Comparison of ENCODE assay signal across 9 cellular contexts in genomic region chr4:122458625-122459024, GRCh38. TPM values are rescaled to one million over a fixed set of nuclear protein-coding genes. Genes with fewer than 3 reads are reported as not detected.
DNase-seq lines count a peak whose midpoint lies in the region; ATAC-seq and TF ChIP-seq lines count a peak whose summit lies in the region.
"Had no signal": no experiment of that assay in that cellular context is flagged by ENCODE, and none has a peak within 500 bp of the region (broad histone marks: within the 10 kb centered on the region; RNA-seq: fewer than 3 reads in every experiment).

No MANE protein-coding gene starts in this region.

- no peaks in the 10 kb centered on the region for H3K36me3 Mint-ChIP-seq in stimulated activated memory B cell treated with anti-CD40 and anti-IgM and Interleukin-4, amounts not matched to agents 10 μg/mL and 1 μg/mL and 100 μg/mL, for 72 hours

- peak; percentile 41 for DNase-seq in activated T-cell treated with anti-CD3 and anti-CD28 coated beads for 24 hours (ENCODE audit: low read depth)
- DNase-seq in activated T-cell treated with anti-CD3 and anti-CD28 coated beads, Interleukin-2, amount 50 U/mL, for 1 hour = no peak
- peak in 3 of 5 experiments; percentile 17 to 85 (median 20) for DNase-seq in T-helper 2 cell
- no peak for DNase-seq in epithelial cell of proximal tubule (ENCODE audit: low read depth)
- DNase-seq in caudate nucleus (lab: John Stamatoyannopoulos, UW) = no peak
- no peak for DNase-seq in NCI-H2107 treated with DMSO at 0.1 percent for 48 hours (lab: John Stamatoyannopoulos, UW; ENCODE audit: unreplicated experiment)

- no peaks in the 10 kb centered on the region for H3K9me3 Mint-ChIP-seq in stimulated activated memory B cell treated with anti-CD40 and anti-IgM and Interleukin-4, amounts not matched to agents 10 μg/mL and 1 μg/mL and 100 μg/mL, for 72 hours

- H3K27ac Mint-ChIP-seq in stimulated activated memory B cell treated with anti-CD40 and anti-IgM and Interleukin-4, amounts not matched to agents 10 μg/mL and 1 μg/mL and 100 μg/mL, for 72 hours = peak overlapping the region; percentile 70

- peak; percentile 91 for ATAC-seq in HG03342 (IDR thresholded peaks at IDR 0.05; ENCODE audit: unreplicated experiment)
- peak; percentile 81 for ATAC-seq in stimulated activated memory B cell treated with anti-CD40 and anti-IgM and Interleukin-4, amounts not matched to agents 10 μg/mL and 1 μg/mL and 100 μg/mL, for 72 hours

- H3K4me3 Mint-ChIP-seq in stimulated activated memory B cell treated with anti-CD40 and anti-IgM and Interleukin-4, amounts not matched to agents 10 μg/mL and 1 μg/mL and 100 μg/mL, for 72 hours = peak overlapping the region; percentile 57

- no peak overlapping the region for H3K27ac ChIP-seq in caudate nucleus (ENCODE audit: low read depth, low read length)
- H3K27ac ChIP-seq: thyroid gland had no signal

- TF ChIP-seq CTCF in epithelial cell of proximal tubule (conservative IDR thresholded peaks at IDR 0.05; ENCODE audit: low read depth, low read length) = no peak

- no peaks in the 10 kb centered on the region for H3K27me3 Mint-ChIP-seq in stimulated activated memory B cell treated with anti-CD40 and anti-IgM and Interleukin-4, amounts not matched to agents 10 μg/mL and 1 μg/mL and 100 μg/mL, for 72 hours

- H3K4me3 ChIP-seq in epithelial cell of proximal tubule (ENCODE audit: low read depth, low read length) = peak overlapping the region; percentile 15
- H3K4me3 ChIP-seq: thyroid gland had no signal

- H3K4me1 Mint-ChIP-seq in stimulated activated memory B cell treated with anti-CD40 and anti-IgM and Interleukin-4, amounts not matched to agents 10 μg/mL and 1 μg/mL and 100 μg/mL, for 72 hours = peaks cover 18% of the 10 kb centered on the region

RNA-seq across cellular contexts. Expression of gene IL2, which starts 2.1 kb away (rescaled TPM):
- total RNA-seq in epithelial cell of proximal tubule = not detected in 2 replicates
- total RNA-seq: thyroid gland had no signal

Comparison
In these comparisons a context has a peak if more than half of its experiments do, and no peak if none do; other contexts are left out.
1. DNase-seq: peak in activated T-cell treated with anti-CD3 and anti-CD28 coated beads for 24 hours (single experiment) and T-helper 2 cell (3 of 5); none in activated T-cell treated with anti-CD3 and anti-CD28 coated beads, Interleukin-2, amount 50 U/mL, for 1 hour (single experiment), epithelial cell of proximal tubule (single experiment), caudate nucleus (0 of 61) and NCI-H2107 treated with DMSO at 0.1 percent for 48 hours (single experiment).